31 cellular contexts compared by ENCODE assay signal in genomic region chr18:76866631-76867030, GRCh38.
"Had no signal": no experiment of that assay in that cellular context is flagged by ENCODE, and none has a peak within 500 bp of the region (broad histone marks: within the 10 kb centered on the region; RNA-seq: fewer than 3 reads in every experiment).

No MANE protein-coding gene starts in this region.

- H3K36me3 ChIP-seq: breast epithelium had no signal

- H3K27ac Mint-ChIP-seq: activated CD4-positive, alpha-beta memory T cell treated with anti-CD3 and anti-CD28 coated beads, Interleukin-2, amount 10 ng/mL, durations not matched to agents 7 days and 5 days; activated CD4-positive, alpha-beta T cell treated with anti-CD3 and anti-CD28 coated beads, Interleukin-2, amount 10 ng/mL, durations not matched to agents 7 days and 5 days; nephron; stimulated activated effector memory CD8-positive, alpha-beta T cell treated with anti-CD3 and anti-CD28 coated beads, Interleukin-12 subunit alpha, Interleukin-12 subunit beta, amount 100 ng/mL, for 72 hours; stimulated activated naive CD8-positive, alpha-beta T cell treated with anti-CD3 and anti-CD28 coated beads, Interleukin-15, Interleukin-2, amounts not matched to agents 100 ng/mL and 50 ng/mL, for 24 hours had no signal

- H3K4me3 ChIP-seq: breast epithelium, esophagus squamous epithelium, left lung, lower lobe of right lung, psoas muscle, sigmoid colon, thoracic aorta, vagina had no signal

- ATAC-seq: activated T-cell treated with anti-CD3 and anti-CD28 coated beads, Interleukin-2, amount 50 U/mL, for 4 hours; left lung; psoas muscle; stimulated activated effector memory CD8-positive, alpha-beta T cell treated with anti-CD3 and anti-CD28 coated beads, Interleukin-12 subunit alpha, Interleukin-12 subunit beta, amount 100 ng/mL, for 72 hours; WTC11 had no signal

- H3K27me3 Mint-ChIP-seq: activated CD4-positive, alpha-beta memory T cell treated with anti-CD3 and anti-CD28 coated beads, Interleukin-2, amount 10 ng/mL, durations not matched to agents 7 days and 5 days; activated CD4-positive, alpha-beta T cell treated with anti-CD3 and anti-CD28 coated beads, Interleukin-2, amount 10 ng/mL, durations not matched to agents 7 days and 5 days; stimulated activated naive CD8-positive, alpha-beta T cell treated with anti-CD3 and anti-CD28 coated beads, Interleukin-15, Interleukin-2, amounts not matched to agents 100 ng/mL and 50 ng/mL, for 24 hours had no signal

- H3K79me2 ChIP-seq: parathyroid adenoma had no signal

- H3K4me1 ChIP-seq: breast epithelium, esophagus squamous epithelium, left lung, lower lobe of right lung, parathyroid adenoma, psoas muscle, sigmoid colon, vagina had no signal

- H2AFZ ChIP-seq: parathyroid adenoma had no signal

- H3K4me3 Mint-ChIP-seq: activated CD4-positive, alpha-beta memory T cell treated with anti-CD3 and anti-CD28 coated beads, Interleukin-2, amount 10 ng/mL, durations not matched to agents 7 days and 5 days; activated CD4-positive, alpha-beta T cell treated with anti-CD3 and anti-CD28 coated beads, Interleukin-2, amount 10 ng/mL, durations not matched to agents 7 days and 5 days; activated T-cell treated with anti-CD3 and anti-CD28 coated beads, Interleukin-2, amount 50 U/mL, for 4 hours; nephron; stimulated activated effector memory CD8-positive, alpha-beta T cell treated with anti-CD3 and anti-CD28 coated beads, Interleukin-12 subunit alpha, Interleukin-12 subunit beta, amount 100 ng/mL, for 72 hours; stimulated activated naive CD8-positive, alpha-beta T cell treated with anti-CD3 and anti-CD28 coated beads, Interleukin-15, Interleukin-2, amounts not matched to agents 100 ng/mL and 50 ng/mL, for 24 hours; WTC11 had no signal

- H3K9me3 ChIP-seq: breast epithelium, esophagus squamous epithelium, left lung, lower lobe of right lung, psoas muscle, sigmoid colon, thoracic aorta, vagina had no signal

- H3K9me3 Mint-ChIP-seq: activated CD4-positive, alpha-beta memory T cell treated with anti-CD3 and anti-CD28 coated beads, Interleukin-2, amount 10 ng/mL, durations not matched to agents 7 days and 5 days; activated CD4-positive, alpha-beta T cell treated with anti-CD3 and anti-CD28 coated beads, Interleukin-2, amount 10 ng/mL, durations not matched to agents 7 days and 5 days; activated T-cell treated with anti-CD3 and anti-CD28 coated beads, Interleukin-2, amount 50 U/mL, for 4 hours; nephron; stimulated activated effector memory CD8-positive, alpha-beta T cell treated with anti-CD3 and anti-CD28 coated beads, Interleukin-12 subunit alpha, Interleukin-12 subunit beta, amount 100 ng/mL, for 72 hours; stimulated activated naive CD8-positive, alpha-beta T cell treated with anti-CD3 and anti-CD28 coated beads, Interleukin-15, Interleukin-2, amounts not matched to agents 100 ng/mL and 50 ng/mL, for 24 hours; WTC11 had no signal

- H3K27me3 ChIP-seq: breast epithelium, esophagus squamous epithelium, left lung, sigmoid colon, vagina had no signal

- H3K27ac ChIP-seq: breast epithelium, epithelial cell of prostate, esophagus squamous epithelium, left lung, lower lobe of right lung, parathyroid adenoma, psoas muscle, sigmoid colon, thoracic aorta, vagina had no signal

- H3K9ac ChIP-seq: parathyroid adenoma had no signal

- H3K4me1 Mint-ChIP-seq: nephron, WTC11 had no signal

- DNase-seq: activated CD4-positive, alpha-beta memory T cell treated with anti-CD3 and anti-CD28 coated beads, Interleukin-2, amount 10 ng/mL, durations not matched to agents 7 days and 5 days; activated CD4-positive, alpha-beta T cell treated with anti-CD3 and anti-CD28 coated beads for 1 hour; activated CD4-positive, alpha-beta T cell treated with anti-CD3 and anti-CD28 coated beads, Interleukin-2, amount 10 ng/mL, durations not matched to agents 7 days and 5 days; activated CD8-positive, alpha-beta memory T cell treated with anti-CD3 and anti-CD28 coated beads, Interleukin-2, amount 50 U/mL, for 48 hours; activated naive CD4-positive, alpha-beta T cell; activated T-cell treated with anti-CD3 and anti-CD28 coated beads, Interleukin-2, amount 50 U/mL, for 4 hours; amygdala; central memory CD4-positive, alpha-beta T cell; dermis blood vessel endothelial cell; effector CD4-positive, alpha-beta T cell; esophagus squamous epithelium; glutamatergic neuron; left lung; lower lobe of right lung; mesenchymal stem cell; nucleus accumbens; psoas muscle; sigmoid colon; small intestine; stimulated activated CD4-positive, alpha-beta T cell treated with anti-CD3 and anti-CD28 coated beads, Interleukin-4, amount 100 ng/mL, for 24 hours; T-helper 2 cell; trophoblast cell had no signal
